Comparison of ENCODE assay signal across 10 cellular contexts in genomic region chr2:221529177-221529942, GRCh38. TPM values are rescaled to one million over a fixed set of nuclear protein-coding genes. Genes with fewer than 3 reads are reported as not detected.
DNase-seq lines count a peak whose midpoint lies in the region; ATAC-seq and TF ChIP-seq lines count a peak whose summit lies in the region.
"Had no signal": no experiment of that assay in that cellular context is flagged by ENCODE, and none has a peak within 500 bp of the region (broad histone marks: within the 10 kb centered on the region; RNA-seq: fewer than 3 reads in every experiment).

No MANE protein-coding gene starts in this region.

- POLR2A ChIA-PET in activated CD4-positive, alpha-beta memory T cell treated with anti-CD3 and anti-CD28 coated beads for 36 hours (lab: Charles Lee) = interaction anchor here (2.9 kb wide), 1 partner anchor 11 kb away, joined by 12 read pairs; no protein-coding TSS in a partner anchor

- TF ChIP-seq CTCF in HFFc6 (IDR thresholded peaks at IDR 0.05) = no peak
- no peak for TF ChIP-seq CTCF in esophagus squamous epithelium (IDR thresholded peaks at IDR 0.05)
- no peak for TF ChIP-seq CTCF in osteoblast (IDR thresholded peaks at IDR 0.05; ENCODE audit: extremely low read depth, low read depth, low read length)

- DNase-seq in HFFc6 = no peak
- DNase-seq in activated CD4-positive, alpha-beta memory T cell treated with anti-CD3 and anti-CD28 coated beads for 36 hours = no peak
- no peak for DNase-seq in esophagus squamous epithelium (lab: John Stamatoyannopoulos, UW)
- DNase-seq in osteoblast (ENCODE audit: insufficient read length, low spot score, missing footprints) = no peak
- no peak for DNase-seq in DMS53 (lab: John Stamatoyannopoulos, UW)
- DNase-seq: glutamatergic neuron, NCI-H345 had no signal

- intact Hi-C loops in activated CD4-positive, alpha-beta memory T cell treated with anti-CD3 and anti-CD28 coated beads for 36 hours (cut with micrococcal nuclease) = loop anchor here (2.0 kb wide), 1 partner anchor 41 kb away; no protein-coding TSS in a partner anchor
- intact Hi-C loops in esophagus squamous epithelium (cut with DNase I) = no loop called here

- no peaks in the 10 kb centered on the region for H3K79me2 ChIP-seq in osteoblast (ENCODE audit: insufficient read depth, low read length)

- peak overlapping the region; percentile 38 for H3K4me2 ChIP-seq in osteoblast (ENCODE audit: insufficient read depth, low read length)

- H3K9me3 ChIP-seq in esophagus squamous epithelium (no peaks in the 10 kb centered on the region), osteoblast (ENCODE audit: low read depth, low read length) (no peaks in the 10 kb centered on the region)

- no peaks in the 10 kb centered on the region for H3K27me3 ChIP-seq in esophagus squamous epithelium
- H3K27me3 ChIP-seq in osteoblast (ENCODE audit: insufficient read depth, low read length) = no peaks in the 10 kb centered on the region

- H3K4me1 Mint-ChIP-seq in HFFc6 (ENCODE audit: low read depth) = peaks cover 45% of the 10 kb centered on the region
- peaks cover 59% of the 10 kb centered on the region for H3K4me1 Mint-ChIP-seq in activated CD4-positive, alpha-beta memory T cell treated with anti-CD3 and anti-CD28 coated beads for 36 hours (ENCODE audit: low read depth)

- TF ChIP-seq POLR2A in esophagus squamous epithelium (IDR thresholded peaks at IDR 0.05) = no peak

- H3K4me3 Mint-ChIP-seq in HFFc6 = peak overlapping the region; percentile 79
- peak overlapping the region; percentile 68 for H3K4me3 Mint-ChIP-seq in activated CD4-positive, alpha-beta memory T cell treated with anti-CD3 and anti-CD28 coated beads for 36 hours

- peak overlapping the region; percentile 52 for H2AFZ ChIP-seq in osteoblast (ENCODE audit: low read length)

- peaks cover 11 to 55% (median 21%) of the 10 kb centered on the region in 3 donors for H3K4me1 ChIP-seq in esophagus squamous epithelium
- H3K4me1 ChIP-seq in osteoblast (ENCODE audit: insufficient read depth, low read length) = no peaks in the 10 kb centered on the region

- H3K27ac Mint-ChIP-seq in HFFc6 = peak overlapping the region; percentile 71
- H3K27ac Mint-ChIP-seq in activated CD4-positive, alpha-beta memory T cell treated with anti-CD3 and anti-CD28 coated beads for 36 hours = peak overlapping the region; percentile 82

- no peaks in the 10 kb centered on the region for H4K20me1 ChIP-seq in osteoblast (ENCODE audit: insufficient read depth, low read length)

- ATAC-seq in HG03342 (IDR thresholded peaks at IDR 0.05; ENCODE audit: unreplicated experiment) (no peak), GM18517 (IDR thresholded peaks at IDR 0.05; ENCODE audit: unreplicated experiment) (no peak), HG02642 (IDR thresholded peaks at IDR 0.05; ENCODE audit: poor library complexity, unreplicated experiment) (no peak)

- WGBS in esophagus squamous epithelium, 2 donors = 50 to 54% methylated on average over 7 to 8 of the region's 8 CpGs

- peaks cover 18% of the 10 kb centered on the region for H3K36me3 Mint-ChIP-seq in HFFc6 (ENCODE audit: low read depth)
- no peaks in the 10 kb centered on the region for H3K36me3 Mint-ChIP-seq in activated CD4-positive, alpha-beta memory T cell treated with anti-CD3 and anti-CD28 coated beads for 36 hours

- peaks cover 4% of the 10 kb centered on the region; the same call in 1 of the 2 replicates for H3K27me3 Mint-ChIP-seq in HFFc6 (ENCODE audit: insufficient read depth)
- H3K27me3 Mint-ChIP-seq in activated CD4-positive, alpha-beta memory T cell treated with anti-CD3 and anti-CD28 coated beads for 36 hours = no peaks in the 10 kb centered on the region

- CTCF ChIA-PET in activated CD4-positive, alpha-beta memory T cell treated with anti-CD3 and anti-CD28 coated beads for 36 hours (lab: Charles Lee) = interaction anchor here (0.6 to 0.8 kb wide), 2 partner anchors 9 to 11 kb away, joined by 3 to 4 read pairs; no protein-coding TSS in a partner anchor

- H3K4me3 ChIP-seq in esophagus squamous epithelium (peak overlapping the region in 1 of 4 donors; percentile 37), osteoblast (ENCODE audit: insufficient read depth, low read length) (peak overlapping the region; percentile 19)

- H3K36me3 ChIP-seq in esophagus squamous epithelium = no peaks in the 10 kb centered on the region
- no peaks in the 10 kb centered on the region for H3K36me3 ChIP-seq in osteoblast (ENCODE audit: insufficient read depth, low read length)

- no peaks in the 10 kb centered on the region for H3K9me3 Mint-ChIP-seq in HFFc6
- H3K9me3 Mint-ChIP-seq in activated CD4-positive, alpha-beta memory T cell treated with anti-CD3 and anti-CD28 coated beads for 36 hours = no peaks in the 10 kb centered on the region

- H3K27ac ChIP-seq in esophagus squamous epithelium (peak overlapping the region; percentile 9 to 54 (median 44)), osteoblast (ENCODE audit: low read depth, low read length) (no peak overlapping the region)

RNA-seq across cellular contexts. Expression of gene EPHA4, which starts 42.7 kb away (rescaled TPM):
- 10 to 100 TPM; 41.4 to 65.3 (median 51.9) TPM for total RNA-seq in HFFc6 (2021; fragmentation: NEBNext Ultra II Directional; extraction: Animal tissue kit (Norgen Biotek cat#: 25700))
- total RNA-seq in activated CD4-positive, alpha-beta memory T cell treated with anti-CD3 and anti-CD28 coated beads for 36 hours = 1 to 10 TPM; 6.3 to 7.0 TPM
- total RNA-seq in esophagus squamous epithelium (10 to 100 TPM in 3 of 4 donors, 1 to 10 TPM in 1; 5.9 to 30.3 (median 25.2) TPM), osteoblast (12.7 and 15.9 TPM in 2 replicates)
